In genomic region chr3:42162462-42162861, GRCh38 we compare ENCODE assay signal across 13 cellular contexts.
DNase-seq lines count a peak whose midpoint lies in the region; ATAC-seq and TF ChIP-seq lines count a peak whose summit lies in the region.
"Had no signal": no experiment of that assay in that cellular context is flagged by ENCODE, and none has a peak within 500 bp of the region (broad histone marks: within the 10 kb centered on the region; RNA-seq: fewer than 3 reads in every experiment).

No MANE protein-coding gene starts in this region.

- no peak for ATAC-seq in stimulated activated naive CD8-positive, alpha-beta T cell treated with anti-CD3 and anti-CD28 coated beads, Interleukin-15, amount 100 ng/mL, for 72 hours

- DNase-seq in stimulated activated naive CD8-positive, alpha-beta T cell treated with anti-CD3 and anti-CD28 coated beads, Interleukin-15, amount 100 ng/mL, for 72 hours = no peak
- no peak for DNase-seq in NCI-H345 treated with DMSO at 0.1 percent for 48 hours (lab: John Stamatoyannopoulos, UW; ENCODE audit: unreplicated experiment)
- DNase-seq in substantia nigra (lab: John Stamatoyannopoulos, UW) = no peak
- DNase-seq in EL = no peak
- no peak for DNase-seq in tibial nerve (ENCODE audit: low spot score in 2 of 2)
- DNase-seq: NCI-H1417 treated with DMSO at 0.1 percent for 48 hours, NCI-H1930, NCI-H748 treated with DMSO at 0.1 percent for 48 hours had no signal

- H3K27ac ChIP-seq in VCaP (peak overlapping the region; percentile 21), substantia nigra (ENCODE audit: low read depth, low read length, poor library complexity, severe bottlenecking) (no peak overlapping the region), tibial nerve (no peak overlapping the region)
- H3K27ac ChIP-seq: C4-2B had no signal

- peaks cover 49% of the 10 kb centered on the region for H3K4me1 Mint-ChIP-seq in stimulated activated naive CD8-positive, alpha-beta T cell treated with anti-CD3 and anti-CD28 coated beads, Interleukin-15, Interleukin-2, amounts not matched to agents 100 ng/mL and 50 ng/mL, for 24 hours (ENCODE audit: low read depth)
- peaks cover 36% of the 10 kb centered on the region for H3K4me1 Mint-ChIP-seq in stimulated activated naive CD8-positive, alpha-beta T cell treated with anti-CD3 and anti-CD28 coated beads, Interleukin-15, amount 100 ng/mL, for 72 hours

- H3K9ac ChIP-seq in mucosa of stomach (ENCODE audit: low read length) = peak overlapping the region; percentile 40

- 89 to 93% methylated on average over 5 of the region's 5 CpGs for WGBS in tibial nerve, 2 donors

- TF ChIP-seq CTCF in VCaP (conservative IDR thresholded peaks at IDR 0.05) (no peak), tibial nerve (IDR thresholded peaks at IDR 0.05) (no peak)

- H3K4me3 ChIP-seq in mucosa of stomach (ENCODE audit: low read length) (peak overlapping the region; percentile 21), tibial nerve (no peak overlapping the region)
- H3K4me3 ChIP-seq: HAP-1 had no signal

- no peak for TF ChIP-seq EP300 in tibial nerve (IDR thresholded peaks at IDR 0.05)

- no peak for TF ChIP-seq POLR2A in tibial nerve (IDR thresholded peaks at IDR 0.05)

- H3K36me3 ChIP-seq in mucosa of stomach (ENCODE audit: control insufficient read depth, insufficient read depth, low read length) (no peaks in the 10 kb centered on the region), tibial nerve (no peaks in the 10 kb centered on the region)
- H3K36me3 ChIP-seq: HAP-1 had no signal

- H3K27ac Mint-ChIP-seq in stimulated activated naive CD8-positive, alpha-beta T cell treated with anti-CD3 and anti-CD28 coated beads, Interleukin-15, Interleukin-2, amounts not matched to agents 100 ng/mL and 50 ng/mL, for 24 hours = peak overlapping the region; percentile 13
- no peak overlapping the region for H3K27ac Mint-ChIP-seq in stimulated activated naive CD8-positive, alpha-beta T cell treated with anti-CD3 and anti-CD28 coated beads, Interleukin-15, amount 100 ng/mL, for 72 hours

- H3K9me3 Mint-ChIP-seq in stimulated activated naive CD8-positive, alpha-beta T cell treated with anti-CD3 and anti-CD28 coated beads, Interleukin-15, Interleukin-2, amounts not matched to agents 100 ng/mL and 50 ng/mL, for 24 hours = no peaks in the 10 kb centered on the region
- H3K9me3 Mint-ChIP-seq in stimulated activated naive CD8-positive, alpha-beta T cell treated with anti-CD3 and anti-CD28 coated beads, Interleukin-15, amount 100 ng/mL, for 72 hours = no peaks in the 10 kb centered on the region

- H3K27me3 ChIP-seq in mucosa of stomach (ENCODE audit: control insufficient read depth, insufficient read depth, low read length) = no peaks in the 10 kb centered on the region
- H3K27me3 ChIP-seq in tibial nerve = no peaks in the 10 kb centered on the region

- H3K36me3 Mint-ChIP-seq in stimulated activated naive CD8-positive, alpha-beta T cell treated with anti-CD3 and anti-CD28 coated beads, Interleukin-15, Interleukin-2, amounts not matched to agents 100 ng/mL and 50 ng/mL, for 24 hours (ENCODE audit: low read depth) = peaks cover 3% of the 10 kb centered on the region

- no peaks in the 10 kb centered on the region for H3K27me3 Mint-ChIP-seq in stimulated activated naive CD8-positive, alpha-beta T cell treated with anti-CD3 and anti-CD28 coated beads, Interleukin-15, Interleukin-2, amounts not matched to agents 100 ng/mL and 50 ng/mL, for 24 hours
- H3K27me3 Mint-ChIP-seq in stimulated activated naive CD8-positive, alpha-beta T cell treated with anti-CD3 and anti-CD28 coated beads, Interleukin-15, amount 100 ng/mL, for 72 hours = no peaks in the 10 kb centered on the region

- no peak overlapping the region for H3K4me3 Mint-ChIP-seq in stimulated activated naive CD8-positive, alpha-beta T cell treated with anti-CD3 and anti-CD28 coated beads, Interleukin-15, Interleukin-2, amounts not matched to agents 100 ng/mL and 50 ng/mL, for 24 hours
- H3K4me3 Mint-ChIP-seq in stimulated activated naive CD8-positive, alpha-beta T cell treated with anti-CD3 and anti-CD28 coated beads, Interleukin-15, amount 100 ng/mL, for 72 hours = no peak overlapping the region

- H3K4me1 ChIP-seq in mucosa of stomach (ENCODE audit: control insufficient read depth, insufficient read depth, low read length) (peaks cover 50% of the 10 kb centered on the region), tibial nerve (peaks cover 0 to 57% (median 32%) of the 10 kb centered on the region in 4 donors)

- no peaks in the 10 kb centered on the region for H3K9me3 ChIP-seq in mucosa of stomach (ENCODE audit: control insufficient read depth, low read length)
- no peaks in the 10 kb centered on the region for H3K9me3 ChIP-seq in tibial nerve
- H3K9me3 ChIP-seq: HAP-1 had no signal
